In the genomic region with DNA sequence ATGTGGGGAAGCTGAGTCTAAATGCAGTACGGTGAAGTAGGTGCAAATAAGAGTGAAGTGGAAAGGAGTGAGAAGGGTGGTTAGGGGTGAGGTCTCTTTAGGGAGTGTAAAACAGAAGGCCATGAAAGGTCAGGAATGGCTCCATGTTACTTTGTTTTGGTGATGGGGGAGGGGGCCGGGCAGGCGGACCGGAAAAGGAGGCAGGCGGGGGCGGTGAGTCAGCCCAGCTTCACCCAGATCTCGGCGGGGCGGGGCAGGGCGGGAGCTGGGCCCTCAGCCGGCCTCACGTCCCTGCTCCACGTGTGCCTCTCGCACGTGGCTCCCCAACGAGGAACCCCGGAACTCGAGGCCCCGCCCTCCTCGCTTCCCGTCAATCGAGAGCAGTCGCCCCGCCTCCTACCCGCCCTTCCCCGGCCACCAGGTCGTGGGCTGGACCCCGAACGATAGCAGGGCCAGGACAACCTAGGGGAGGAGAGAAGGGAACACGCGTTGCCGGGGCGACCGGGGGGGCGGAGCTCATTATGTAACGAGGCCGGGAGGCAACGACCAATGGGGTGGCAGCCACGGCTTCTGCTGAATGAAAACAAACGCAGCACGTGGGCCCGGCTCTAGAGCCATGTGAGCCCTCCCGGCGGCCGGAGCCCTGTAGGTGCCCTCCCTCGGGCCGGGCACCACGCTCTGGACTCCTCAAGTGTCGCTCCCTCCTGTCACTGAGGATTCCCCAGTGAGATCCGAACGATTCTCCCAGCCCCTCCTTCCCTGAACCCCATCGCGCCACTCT, we compare ENCODE assay signal across 8 cellular contexts. TPM values are rescaled to one million over a fixed set of nuclear protein-coding genes. Genes with fewer than 3 reads are reported as not detected.
DNase-seq lines count a peak whose midpoint lies in the region; ATAC-seq and TF ChIP-seq lines count a peak whose summit lies in the region.

No MANE protein-coding gene starts in this region.

- H3K27me3 Mint-ChIP-seq in activated CD4-positive, alpha-beta T cell treated with anti-CD3 and anti-CD28 coated beads for 36 hours: no peaks in the 10 kb centered on the region
- no peaks in the 10 kb centered on the region for H3K27me3 Mint-ChIP-seq in chondrocyte (ENCODE audit: low read depth)

- peaks cover 37% of the 10 kb centered on the region for H3K36me3 Mint-ChIP-seq in activated CD4-positive, alpha-beta T cell treated with anti-CD3 and anti-CD28 coated beads for 36 hours (ENCODE audit: low read depth)
- H3K36me3 Mint-ChIP-seq in chondrocyte (ENCODE audit: low read depth): peaks cover 10% of the 10 kb centered on the region

- H3K4me1 Mint-ChIP-seq in activated CD4-positive, alpha-beta T cell treated with anti-CD3 and anti-CD28 coated beads for 36 hours: peaks cover 86% of the 10 kb centered on the region
- peaks cover 49% of the 10 kb centered on the region for H3K4me1 Mint-ChIP-seq in chondrocyte (ENCODE audit: low read depth)

- H3K4me3 Mint-ChIP-seq in activated CD4-positive, alpha-beta T cell treated with anti-CD3 and anti-CD28 coated beads for 36 hours: peak overlapping the region; percentile 88
- peak overlapping the region; percentile 87 for H3K4me3 Mint-ChIP-seq in chondrocyte (ENCODE audit: unreplicated experiment)

- no peaks in the 10 kb centered on the region for H3K9me3 Mint-ChIP-seq in activated CD4-positive, alpha-beta T cell treated with anti-CD3 and anti-CD28 coated beads for 36 hours (ENCODE audit: low read depth)
- no peaks in the 10 kb centered on the region for H3K9me3 Mint-ChIP-seq in chondrocyte (ENCODE audit: low read depth)

- no peak for TF ChIP-seq CTCF in AG09319 (IDR thresholded peaks at IDR 0.05; ENCODE audit: low read depth, low read length)
- TF ChIP-seq CTCF in chondrocyte (IDR thresholded peaks at IDR 0.05): no peak

- CTCF ChIA-PET in activated CD4-positive, alpha-beta T cell treated with anti-CD3 and anti-CD28 coated beads for 36 hours (lab: Charles Lee): interaction anchor here (0.6 to 11.1 kb wide), 9 partner anchors 13 to 249 kb away, joined by 3 to 156 read pairs (median 3); no protein-coding TSS in a partner anchor

- ATAC-seq in GM19043 (IDR thresholded peaks at IDR 0.05; ENCODE audit: low read depth, unreplicated experiment) (peak; percentile 38), HG03439 (IDR thresholded peaks at IDR 0.05; ENCODE audit: unreplicated experiment) (peak; percentile 68)
- peak; percentile 59 for ATAC-seq in activated CD4-positive, alpha-beta T cell treated with anti-CD3 and anti-CD28 coated beads for 36 hours

- intact Hi-C loops in activated CD4-positive, alpha-beta T cell treated with anti-CD3 and anti-CD28 coated beads for 36 hours (cut with DNase I, micrococcal nuclease): loop anchor here (1.0 to 10.0 kb wide), 17 partner anchors 12 to 638 kb away; partner anchors contain the start of genes CASC3 (in 1 of the 2), CDC6 (in 1 of the 2), CDK12 (in 1 of the 2) and LRRC3C (in 1 of the 2)

- DNase-seq in AG09319 (ENCODE audit: extremely low read depth, low read depth) (peak; percentile 99), NCI-H510A (lab: John Stamatoyannopoulos, UW) (peak; percentile 95), chondrocyte (ENCODE audit: low spot score) (peak; percentile 98), kidney tubule cell (ENCODE audit: low spot score) (peak; percentile 99)
- peak; percentile 99 for DNase-seq in activated CD4-positive, alpha-beta T cell treated with anti-CD3 and anti-CD28 coated beads for 36 hours
- peak; percentile 99 for DNase-seq in stimulated activated CD4-positive, alpha-beta T cell treated with anti-CD3 and anti-CD28 coated beads, Interleukin-15, amount 100 ng/mL, for 48 hours (ENCODE audit: low read depth in 2 of 2)

- peak overlapping the region; percentile 90 for H3K27ac Mint-ChIP-seq in activated CD4-positive, alpha-beta T cell treated with anti-CD3 and anti-CD28 coated beads for 36 hours
- H3K27ac Mint-ChIP-seq in chondrocyte (ENCODE audit: unreplicated experiment): peak overlapping the region; percentile 98

- POLR2A ChIA-PET in activated CD4-positive, alpha-beta T cell treated with anti-CD3 and anti-CD28 coated beads for 36 hours (lab: Charles Lee): interaction anchor here (0.6 to 3.6 kb wide), 7 partner anchors 11 to 266 kb away, joined by 3 to 34 read pairs (median 4); partner anchors contain the start of gene MED24

RNA-seq across cellular contexts. Expression of gene NR1D1, which starts 1.4 kb away (rescaled TPM):
- 1 to 10 TPM; 5.2 to 5.4 TPM for total RNA-seq in activated CD4-positive, alpha-beta T cell treated with anti-CD3 and anti-CD28 coated beads for 36 hours
- 5.9 to 7.9 TPM (median 6.6 TPM) in 3 replicates for total RNA-seq in chondrocyte

RNA-seq across cellular contexts. Expression of gene MSL1, which starts 22.7 kb away (rescaled TPM):
- total RNA-seq in activated CD4-positive, alpha-beta T cell treated with anti-CD3 and anti-CD28 coated beads for 36 hours: 10 to 100 TPM; 81.7 to 89.6 TPM
- 86.8 to 103 TPM (median 96.2 TPM) in 3 replicates for total RNA-seq in chondrocyte

RNA-seq across cellular contexts. Expression of gene THRA, which starts 36.3 kb away (rescaled TPM):
- 10 to 100 TPM; 12.9 to 13.1 TPM for total RNA-seq in activated CD4-positive, alpha-beta T cell treated with anti-CD3 and anti-CD28 coated beads for 36 hours
- total RNA-seq in chondrocyte: 31.9 to 46.6 TPM (median 34.7 TPM) in 3 replicates

RNA-seq across cellular contexts. Expression of gene CASC3, which starts 41.3 kb away (rescaled TPM):
- 100 to 1,000 TPM in 1 of 2 experiments, 10 to 100 TPM in 1; 88.3 to 104 TPM for total RNA-seq in activated CD4-positive, alpha-beta T cell treated with anti-CD3 and anti-CD28 coated beads for 36 hours
- 70.2 to 78.3 TPM (median 70.6 TPM) in 3 replicates for total RNA-seq in chondrocyte

RNA-seq across cellular contexts. Expression of gene MED24, which starts 44.8 kb away (rescaled TPM):
- 100 to 1,000 TPM in 1 of 2 experiments, 10 to 100 TPM in 1; 97.4 to 110 TPM for total RNA-seq in activated CD4-positive, alpha-beta T cell treated with anti-CD3 and anti-CD28 coated beads for 36 hours
- total RNA-seq in chondrocyte: 54.4 to 94.3 TPM (median 57.7 TPM) in 3 replicates

Comparison
In these comparisons a context has a peak if more than half of its experiments do, and no peak if none do; other contexts are left out.
1. Peak in every context shown above with its lines: DNase-seq and ATAC-seq.